In genomic region chr2:49936965-49937364, GRCh38 we compare ENCODE assay signal across 22 cellular contexts.
"Had no signal": no experiment of that assay in that cellular context is flagged by ENCODE, and none has a peak within 500 bp of the region (broad histone marks: within the 10 kb centered on the region; RNA-seq: fewer than 3 reads in every experiment).

No MANE protein-coding gene starts in this region.

- H3K9me3 Mint-ChIP-seq: dendritic cell treated with granulocyte-macrophage colony-stimulating factor and Interleukin-4, amounts not matched to agents 40 ng/mL and 50 ng/mL, for 4 days; T-cell; T-helper 2 cell treated with Interferon-gamma antibody and Interleukin-4, amounts not matched to agents 5 μg/mL and 100 μg/mL, for 36 hours; type B pancreatic cell had no signal

- H3K36me3 Mint-ChIP-seq: activated naive CD8-positive, alpha-beta T cell; naive thymus-derived CD8-positive, alpha-beta T cell; T-cell; type B pancreatic cell had no signal

- H3K27ac Mint-ChIP-seq: activated naive CD8-positive, alpha-beta T cell; dendritic cell treated with granulocyte-macrophage colony-stimulating factor and Interleukin-4, amounts not matched to agents 40 ng/mL and 50 ng/mL, for 4 days; naive thymus-derived CD8-positive, alpha-beta T cell; progenitor cell of endocrine pancreas; T-cell; T-helper 2 cell treated with Interferon-gamma antibody and Interleukin-4, amounts not matched to agents 5 μg/mL and 100 μg/mL, for 36 hours; type B pancreatic cell had no signal

- H3K9me3 ChIP-seq: adrenal gland, ascending aorta, left lung, thoracic aorta had no signal

- H3K4me1 ChIP-seq: adrenal gland, ascending aorta, left lung had no signal

- ATAC-seq: left lung; naive thymus-derived CD8-positive, alpha-beta T cell; T-cell had no signal

- DNase-seq: activated CD4-positive, CD25-positive, alpha-beta regulatory T cell treated with anti-CD3 and anti-CD28 coated beads, Interleukin-2, amount 50 U/mL, for 72 hours; activated T-cell treated with anti-CD3 and anti-CD28 coated beads, Interleukin-2, amount 50 U/mL, for 1 hour; adrenal gland; brain microvascular endothelial cell; caudate nucleus; effector CD8-positive, alpha-beta T cell; foreskin melanocyte; left lung; naive thymus-derived CD8-positive, alpha-beta T cell; retina; stimulated activated CD4-positive, alpha-beta T cell treated with anti-CD3 and anti-CD28 coated beads, Interleukin-2, amount 100 ng/mL, for 48 hours; stimulated activated CD8-positive, alpha-beta memory T cell treated with anti-CD3 and anti-CD28 coated beads, Interleukin-4, amount 100 ng/mL, for 48 hours; stimulated activated naive CD4-positive, alpha-beta T cell; T-cell had no signal

- H3K4me3 Mint-ChIP-seq: activated naive CD8-positive, alpha-beta T cell; dendritic cell treated with granulocyte-macrophage colony-stimulating factor and Interleukin-4, amounts not matched to agents 40 ng/mL and 50 ng/mL, for 4 days; naive thymus-derived CD8-positive, alpha-beta T cell; T-cell; T-helper 2 cell treated with Interferon-gamma antibody and Interleukin-4, amounts not matched to agents 5 μg/mL and 100 μg/mL, for 36 hours; type B pancreatic cell had no signal

- H3K27me3 Mint-ChIP-seq: activated naive CD8-positive, alpha-beta T cell; dendritic cell treated with granulocyte-macrophage colony-stimulating factor and Interleukin-4, amounts not matched to agents 40 ng/mL and 50 ng/mL, for 4 days; naive thymus-derived CD8-positive, alpha-beta T cell; progenitor cell of endocrine pancreas; type B pancreatic cell had no signal

- H3K27me3 ChIP-seq: adrenal gland, ascending aorta, brain microvascular endothelial cell, left lung had no signal

- H3K27ac ChIP-seq: adrenal gland, ascending aorta, brain microvascular endothelial cell, left lung, thoracic aorta, VCaP had no signal
